1 cellular context compared by ENCODE assay signal in genomic region chr17:73304438-73304837, GRCh38.
TF ChIP-seq lines count a peak whose summit lies in the region.

No MANE protein-coding gene starts in this region.

TF ChIP-seq in GM23338, 12 proteins besides CTCF, POLR2A, EP300 and RAD21 (continued from another document):
- no peak for TF ChIP-seq REST (IDR thresholded peaks at IDR 0.05; ENCODE audit: unreplicated experiment)
